In the genomic region with DNA sequence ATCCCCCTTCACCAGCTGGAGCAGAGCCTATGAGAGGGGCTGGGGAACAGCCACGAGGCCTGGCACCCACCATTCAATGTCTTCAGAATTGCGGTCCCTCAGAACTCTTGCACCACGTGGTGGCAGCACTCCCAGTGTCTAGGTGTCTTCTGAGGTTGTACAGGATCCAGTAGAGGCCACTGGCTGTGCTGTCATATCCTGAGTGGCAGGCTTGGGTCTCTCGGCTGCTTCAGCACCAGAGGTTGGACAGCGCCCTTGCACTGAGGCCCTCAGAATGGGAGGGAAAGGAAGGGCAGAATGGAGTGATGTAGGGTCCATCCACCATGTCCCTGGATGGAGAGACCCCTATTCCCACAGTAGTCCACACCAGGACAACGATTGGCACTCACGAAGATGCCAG, we compare ENCODE assay signal across 11 cellular contexts.
A peak's percentile ranks its signal among the peaks of the same experiment; 100 is the strongest.
DNase-seq lines count a peak whose midpoint lies in the region; ATAC-seq and TF ChIP-seq lines count a peak whose summit lies in the region.
"Had no signal": no experiment of that assay in that cellular context is flagged by ENCODE, and none has a peak within 500 bp of the region (broad histone marks: within the 10 kb centered on the region; RNA-seq: fewer than 3 reads in every experiment).

No MANE protein-coding gene starts in this region.

- intact Hi-C loops in activated T-helper 1 cell treated with anti-CD3 and anti-CD28 coated beads, Interleukin-12 subunit alpha, Interleukin-12 subunit beta, Interleukin-2, Interleukin-4 antibody, amounts not matched to agents 30 ng/mL and 10 ng/mL and 1 ng/mL, durations not matched to agents 14 hours and 24 hours and 36 hours (cut with micrococcal nuclease): no loop called here
- intact Hi-C loops in head of caudate nucleus (cut with DNase I): no loop called here

- no peaks in the 10 kb centered on the region for H3K27me3 ChIP-seq in SK-N-SH (ENCODE audit: insufficient read depth)
- H3K27me3 ChIP-seq: ascending aorta, vagina had no signal

- H3K36me3 Mint-ChIP-seq in activated T-helper 1 cell treated with anti-CD3 and anti-CD28 coated beads, Interleukin-12 subunit alpha, Interleukin-12 subunit beta, Interleukin-2, Interleukin-4 antibody, amounts not matched to agents 30 ng/mL and 10 ng/mL and 1 ng/mL, durations not matched to agents 14 hours and 24 hours and 36 hours (ENCODE audit: low read depth): no peaks in the 10 kb centered on the region

- POLR2A ChIA-PET in SK-N-SH (lab: Yijun Ruan, JAX): no interaction called here
- POLR2A ChIA-PET in HEK293 (lab: Yijun Ruan, JAX): no interaction called here

- H3F3A ChIP-seq in SK-N-SH (replicated peaks; ENCODE audit: insufficient read depth): no peaks in the 10 kb centered on the region

- no peaks in the 10 kb centered on the region for H3K9me2 ChIP-seq in SK-N-SH

- no peaks in the 10 kb centered on the region for H3K79me2 ChIP-seq in SK-N-SH (ENCODE audit: insufficient read depth)

- TF ChIP-seq EP300 in SK-N-SH (IDR thresholded peaks at IDR 0.05; ENCODE audit: borderline replicate concordance in 1 of 2, low read depth in 1 of 2, low read length in 1 of 2): no peak

- no peak overlapping the region for H3K27ac ChIP-seq in SK-N-SH (ENCODE audit: low read depth in 2 of 2, low read length in 1 of 2)
- H3K27ac ChIP-seq in HEK293 (ENCODE audit: extremely low read depth, low read depth, low read length): no peak overlapping the region
- H3K27ac ChIP-seq: ascending aorta, vagina had no signal

- H3K9ac ChIP-seq in SK-N-SH: no peak overlapping the region

- DNase-seq in SK-N-SH (no peak), iPS-NIHi11 (ENCODE audit: low spot score) (peak; percentile 17), dedifferentiated amniotic fluid mesenchymal stem cell (ENCODE audit: extremely low spot score) (no peak), head of caudate nucleus (no peak)
- DNase-seq in activated T-helper 1 cell treated with anti-CD3 and anti-CD28 coated beads, Interleukin-12 subunit alpha, Interleukin-12 subunit beta, Interleukin-2, Interleukin-4 antibody, amounts not matched to agents 30 ng/mL and 10 ng/mL and 1 ng/mL, durations not matched to agents 14 hours and 24 hours and 36 hours (ENCODE audit: low spot score): no peak
- DNase-seq: NCI-H2081 had no signal

- H3K9me3 ChIP-seq in SK-N-SH (no peaks in the 10 kb centered on the region), HEK293 (ENCODE audit: control insufficient read depth, insufficient read depth, low read depth, low read length) (no peaks in the 10 kb centered on the region)
- H3K9me3 ChIP-seq: ascending aorta, vagina had no signal

- no peak overlapping the region for H3K4me2 ChIP-seq in SK-N-SH

- H3K4me3 ChIP-seq in SK-N-SH (ENCODE audit: low read depth in 2 of 2, low read length in 1 of 2): no peak overlapping the region
- no peak overlapping the region for H3K4me3 ChIP-seq in HEK293 (ENCODE audit: low read depth, low read length)
- H3K4me3 ChIP-seq: ascending aorta, vagina had no signal

- H3K36me3 ChIP-seq in SK-N-SH (replicated peaks in 1 of 2; ENCODE audit: control insufficient read depth in 1 of 2, insufficient read depth in 2 of 2, low read length in 1 of 2): no peaks in the 10 kb centered on the region
- no peaks in the 10 kb centered on the region for H3K36me3 ChIP-seq in HEK293 (ENCODE audit: control insufficient read depth in 2 of 2, insufficient read depth in 1 of 2, low read length in 2 of 2)
- H3K36me3 ChIP-seq: ascending aorta, vagina had no signal

- H3K9me3 Mint-ChIP-seq in activated T-helper 1 cell treated with anti-CD3 and anti-CD28 coated beads, Interleukin-12 subunit alpha, Interleukin-12 subunit beta, Interleukin-2, Interleukin-4 antibody, amounts not matched to agents 30 ng/mL and 10 ng/mL and 1 ng/mL, durations not matched to agents 14 hours and 24 hours and 36 hours: no peaks in the 10 kb centered on the region

- H3K27me3 Mint-ChIP-seq in activated T-helper 1 cell treated with anti-CD3 and anti-CD28 coated beads, Interleukin-12 subunit alpha, Interleukin-12 subunit beta, Interleukin-2, Interleukin-4 antibody, amounts not matched to agents 30 ng/mL and 10 ng/mL and 1 ng/mL, durations not matched to agents 14 hours and 24 hours and 36 hours (ENCODE audit: insufficient read depth): no peaks in the 10 kb centered on the region

- no peak for TF ChIP-seq RAD21 in SK-N-SH (IDR thresholded peaks at IDR 0.05; ENCODE audit: low read length)

- no peak for TF ChIP-seq CTCF in SK-N-SH (IDR thresholded peaks at IDR 0.05)
- no peak for TF ChIP-seq CTCF in HEK293 (tag by site-specific recombination; IDR thresholded peaks at IDR 0.05)

- H2AFZ ChIP-seq in SK-N-SH (ENCODE audit: low read depth): no peak overlapping the region

- CTCF ChIA-PET in SK-N-SH (lab: Yijun Ruan, JAX): no interaction called here
- CTCF ChIA-PET in HEK293 (lab: Yijun Ruan, JAX): no interaction called here

- H3K4me1 ChIP-seq in SK-N-SH (ENCODE audit: control insufficient read depth in 1 of 2, insufficient read depth in 2 of 2, low read depth in 1 of 2, low read length in 1 of 2): no peaks in the 10 kb centered on the region
- no peaks in the 10 kb centered on the region for H3K4me1 ChIP-seq in HEK293 (ENCODE audit: control insufficient read depth, insufficient read depth, low read length)
- H3K4me1 ChIP-seq: ascending aorta, vagina had no signal

- ATAC-seq in SK-N-SH treated with all-trans-retinoic acid at 6 μM for 48 hours: no peak

- 9% methylated on average over 5 of the region's 7 CpGs for WGBS in SK-N-SH (ENCODE audit: low lambda C conversion rate)

- H3K4me3 Mint-ChIP-seq in activated T-helper 1 cell treated with anti-CD3 and anti-CD28 coated beads, Interleukin-12 subunit alpha, Interleukin-12 subunit beta, Interleukin-2, Interleukin-4 antibody, amounts not matched to agents 30 ng/mL and 10 ng/mL and 1 ng/mL, durations not matched to agents 14 hours and 24 hours and 36 hours: no peak overlapping the region

- H3K4me1 Mint-ChIP-seq in activated T-helper 1 cell treated with anti-CD3 and anti-CD28 coated beads, Interleukin-12 subunit alpha, Interleukin-12 subunit beta, Interleukin-2, Interleukin-4 antibody, amounts not matched to agents 30 ng/mL and 10 ng/mL and 1 ng/mL, durations not matched to agents 14 hours and 24 hours and 36 hours (ENCODE audit: low read depth): peaks cover 3% of the 10 kb centered on the region

- no peak overlapping the region for H3K27ac Mint-ChIP-seq in activated T-helper 1 cell treated with anti-CD3 and anti-CD28 coated beads, Interleukin-12 subunit alpha, Interleukin-12 subunit beta, Interleukin-2, Interleukin-4 antibody, amounts not matched to agents 30 ng/mL and 10 ng/mL and 1 ng/mL, durations not matched to agents 14 hours and 24 hours and 36 hours

- no peaks in the 10 kb centered on the region for H4K20me1 ChIP-seq in SK-N-SH (ENCODE audit: insufficient read depth)

TF ChIP-seq in SK-N-SH, 30 proteins besides CTCF, POLR2A, EP300 and RAD21 (continues in another document):
- TF ChIP-seq SIN3A (IDR thresholded peaks at IDR 0.05; ENCODE audit: borderline replicate concordance, low read depth, low read length): no peak

TF ChIP-seq in SK-N-SH treated with all-trans-retinoic acid at 6 μM for 48 hours, 23 proteins besides CTCF, POLR2A, EP300 and RAD21:
- TF ChIP-seq ZNF70 (CRISPR knock-in tag; IDR thresholded peaks at IDR 0.05) (no peak), OSR1 (CRISPR knock-in tag; IDR thresholded peaks at IDR 0.05) (no peak), ZC3H10 (CRISPR knock-in tag; IDR thresholded peaks at IDR 0.05) (no peak), TCF4 (CRISPR knock-in tag; IDR thresholded peaks at IDR 0.05; ENCODE audit: borderline replicate concordance) (no peak)
TF ChIP-seq in SK-N-SH treated with all-trans-retinoic acid at 6 μM for 48 hours: peak in this region for 0.

TF ChIP-seq in HEK293, 187 proteins besides CTCF, POLR2A, EP300 and RAD21 (continues in another document):
- TF ChIP-seq ZNF132 (tag by site-specific recombination; IDR thresholded peaks at IDR 0.05; ENCODE audit: borderline replicate concordance) (no peak), ZFP41 (tag by site-specific recombination; IDR thresholded peaks at IDR 0.05; ENCODE audit: borderline replicate concordance) (no peak)

TF ChIP-seq in PFSK-1, 5 proteins besides CTCF, POLR2A, EP300 and RAD21:
- TF ChIP-seq REST (IDR thresholded peaks at IDR 0.05; ENCODE audit: insufficient read depth in 1 of 2, low read depth in 2 of 2, low read length in 2 of 2) (peak; percentile 79 to 93), POLR2AphosphoS5 (IDR thresholded peaks at IDR 0.05; ENCODE audit: low read depth, low read length) (no peak), FOXP2 (optimal IDR thresholded peaks at IDR 0.05; ENCODE audit: borderline replicate concordance, extremely low read depth, extremely low read length, insufficient read depth) (no peak), SIN3A (IDR thresholded peaks at IDR 0.05; ENCODE audit: borderline replicate concordance, insufficient read depth, low read length) (no peak), TAF1 (IDR thresholded peaks at IDR 0.05; ENCODE audit: borderline replicate concordance, insufficient read depth, low read length) (no peak)

Comparison
In these comparisons a context has a peak if more than half of its experiments do, and no peak if none do; other contexts are left out.
1. Of the 4 proteins assayed by ChIP-seq in both HEK293 and SK-N-SH: peak only in HEK293: none; only in SK-N-SH: none; in both: REST; in neither: 3.